In the genomic region with DNA sequence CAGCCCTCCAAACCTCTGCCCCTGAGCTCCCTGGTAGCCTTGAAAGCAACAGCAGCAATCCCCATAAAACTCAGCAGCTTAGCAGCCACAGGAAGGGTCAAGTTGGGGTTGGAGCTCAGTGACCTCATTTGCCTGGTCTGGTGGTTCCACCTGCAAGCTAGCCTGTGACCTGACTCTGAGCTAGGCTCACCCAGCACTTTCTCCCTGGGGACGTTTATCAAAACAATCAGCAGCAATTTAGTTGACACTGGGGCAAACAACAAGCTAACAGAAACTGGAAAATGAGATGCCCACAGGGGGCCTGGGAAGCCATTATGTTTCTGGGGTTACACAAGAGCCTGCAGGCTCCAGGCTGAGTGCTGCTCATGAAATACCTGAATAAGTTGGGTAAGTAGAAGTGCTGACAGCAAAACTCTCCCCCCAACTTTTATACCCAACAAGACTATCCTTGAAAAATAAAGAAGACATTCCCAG, we compare ENCODE assay signal across 1 cellular context.
TF ChIP-seq lines count a peak whose summit lies in the region.

No MANE protein-coding gene starts in this region.

TF ChIP-seq in HepG2, 621 proteins besides CTCF, POLR2A, EP300 and RAD21:
- TF ChIP-seq ZNF672 (CRISPR knock-in tag; IDR thresholded peaks at IDR 0.05) (no peak), ZNF34 (CRISPR knock-in tag; IDR thresholded peaks at IDR 0.05; ENCODE audit: borderline replicate concordance) (no peak), ZFP1 (CRISPR knock-in tag; IDR thresholded peaks at IDR 0.05) (peak; percentile 98), ZNF124 (CRISPR knock-in tag; IDR thresholded peaks at IDR 0.05) (no peak)
- TF ChIP-seq, protein P1, sequence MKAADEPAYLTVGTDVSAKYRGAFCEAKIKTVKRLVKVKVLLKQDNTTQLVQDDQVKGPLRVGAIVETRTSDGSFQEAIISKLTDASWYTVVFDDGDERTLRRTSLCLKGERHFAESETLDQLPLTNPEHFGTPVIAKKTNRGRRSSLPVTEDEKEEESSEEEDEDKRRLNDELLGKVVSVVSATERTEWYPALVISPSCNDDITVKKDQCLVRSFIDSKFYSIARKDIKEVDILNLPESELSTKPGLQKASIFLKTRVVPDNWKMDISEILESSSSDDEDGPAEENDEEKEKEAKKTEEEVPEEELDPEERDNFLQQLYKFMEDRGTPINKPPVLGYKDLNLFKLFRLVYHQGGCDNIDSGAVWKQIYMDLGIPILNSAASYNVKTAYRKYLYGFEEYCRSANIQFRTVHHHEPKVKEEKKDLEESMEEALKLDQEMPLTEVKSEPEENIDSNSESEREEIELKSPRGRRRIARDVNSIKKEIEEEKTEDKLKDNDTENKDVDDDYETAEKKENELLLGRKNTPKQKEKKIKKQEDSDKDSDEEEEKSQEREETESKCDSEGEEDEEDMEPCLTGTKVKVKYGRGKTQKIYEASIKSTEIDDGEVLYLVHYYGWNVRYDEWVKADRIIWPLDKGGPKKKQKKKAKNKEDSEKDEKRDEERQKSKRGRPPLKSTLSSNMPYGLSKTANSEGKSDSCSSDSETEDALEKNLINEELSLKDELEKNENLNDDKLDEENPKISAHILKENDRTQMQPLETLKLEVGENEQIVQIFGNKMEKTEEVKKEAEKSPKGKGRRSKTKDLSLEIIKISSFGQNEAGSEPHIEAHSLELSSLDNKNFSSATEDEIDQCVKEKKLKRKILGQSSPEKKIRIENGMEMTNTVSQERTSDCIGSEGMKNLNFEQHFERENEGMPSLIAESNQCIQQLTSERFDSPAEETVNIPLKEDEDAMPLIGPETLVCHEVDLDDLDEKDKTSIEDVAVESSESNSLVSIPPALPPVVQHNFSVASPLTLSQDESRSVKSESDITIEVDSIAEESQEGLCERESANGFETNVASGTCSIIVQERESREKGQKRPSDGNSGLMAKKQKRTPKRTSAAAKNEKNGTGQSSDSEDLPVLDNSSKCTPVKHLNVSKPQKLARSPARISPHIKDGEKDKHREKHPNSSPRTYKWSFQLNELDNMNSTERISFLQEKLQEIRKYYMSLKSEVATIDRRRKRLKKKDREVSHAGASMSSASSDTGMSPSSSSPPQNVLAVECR (CRISPR knock-in tag; IDR thresholded peaks at IDR 0.05; ENCODE audit: borderline replicate concordance) = no peak
